8 cellular contexts compared by ENCODE assay signal in genomic region chr12:16171348-16171747, GRCh38.
"Had no signal": no experiment of that assay in that cellular context is flagged by ENCODE, and none has a peak within 500 bp of the region (broad histone marks: within the 10 kb centered on the region; RNA-seq: fewer than 3 reads in every experiment).

No MANE protein-coding gene starts in this region.

- ATAC-seq: GM12878 had no signal

- DNase-seq: GDM1, GF-D8 had no signal

- FAIRE-seq: G401.6, GM12878, GM12891, GM12892, GM18507, GM19239 had no signal

- H3K4me3 ChIP-seq: GM12878 had no signal
